ENCODE assay signal across 14 cellular contexts in the genomic region with DNA sequence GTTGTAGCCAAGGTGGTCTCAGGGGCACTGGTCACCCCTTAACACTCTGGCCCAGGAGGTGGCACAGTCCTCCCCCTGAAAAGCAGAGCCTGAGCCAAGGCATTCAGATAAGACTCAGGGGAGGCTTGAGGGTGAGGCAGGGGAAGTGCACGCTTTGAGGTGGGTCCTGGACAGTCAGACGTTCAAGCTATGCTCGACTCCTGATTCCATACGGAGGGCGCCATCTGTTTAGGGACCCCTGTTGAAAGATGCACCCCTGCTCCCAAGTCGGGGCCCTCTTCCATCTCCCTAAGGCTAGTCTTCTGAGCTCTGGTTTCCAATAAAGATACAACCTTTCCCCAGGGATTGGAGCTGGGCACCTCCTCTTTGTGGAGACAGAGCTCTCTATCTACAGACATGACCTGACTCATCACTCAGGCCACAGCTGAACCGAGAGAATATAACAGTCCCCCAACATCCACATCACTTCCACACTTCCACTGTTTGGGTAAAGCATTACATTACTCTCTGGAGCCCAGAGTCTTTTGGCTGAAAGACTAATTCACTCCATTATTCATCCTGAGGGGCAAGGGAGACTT. TPM values are rescaled to one million over a fixed set of nuclear protein-coding genes. Genes with fewer than 3 reads are reported as not detected.
DNase-seq lines count a peak whose midpoint lies in the region; ATAC-seq and TF ChIP-seq lines count a peak whose summit lies in the region.
"Had no signal": no experiment of that assay in that cellular context is flagged by ENCODE, and none has a peak within 500 bp of the region (broad histone marks: within the 10 kb centered on the region; RNA-seq: fewer than 3 reads in every experiment).

No MANE protein-coding gene starts in this region.

- DNase-seq in HT1080 (ENCODE audit: low read depth) (peak; percentile 23), caudate nucleus (lab: John Stamatoyannopoulos, UW) (no peak), lower lobe of right lung (no peak), tibial artery (no peak), GM20000 (ENCODE audit: low spot score) (no peak), NCI-H2196 (lab: John Stamatoyannopoulos, UW; ENCODE audit: unreplicated experiment) (no peak), MM.1S (no peak), NCI-H1930 (lab: John Stamatoyannopoulos, UW) (no peak)
- DNase-seq: effector memory CD8-positive, alpha-beta T cell; NCI-H1436 treated with DMSO at 0.1 percent for 48 hours; SK-N-SH; WERI-Rb-1 had no signal

- TF ChIP-seq CTCF in lower lobe of right lung (IDR thresholded peaks at IDR 0.05) = no peak
- TF ChIP-seq CTCF in tibial artery (IDR thresholded peaks at IDR 0.05) = no peak
- TF ChIP-seq CTCF in GM20000 (IDR thresholded peaks at IDR 0.05; ENCODE audit: extremely low read depth, missing control alignments) = no peak
- TF ChIP-seq CTCF in MM.1S (IDR thresholded peaks at IDR 0.05; ENCODE audit: low read length) = no peak

- H4K20me1 ChIP-seq in MM.1S (ENCODE audit: insufficient read depth, low read length) = no peaks in the 10 kb centered on the region

- peaks cover 39% of the 10 kb centered on the region for H3K4me1 ChIP-seq in lower lobe of right lung
- peaks cover 0 to 11% (median 6%) of the 10 kb centered on the region in 4 donors for H3K4me1 ChIP-seq in tibial artery
- H3K4me1 ChIP-seq in MM.1S (ENCODE audit: low read length) = peaks cover 5% of the 10 kb centered on the region; the same call in 1 of the 2 replicates

- H3K36me3 ChIP-seq in lower lobe of right lung = no peaks in the 10 kb centered on the region
- H3K36me3 ChIP-seq in tibial artery = no peaks in the 10 kb centered on the region
- no peaks in the 10 kb centered on the region for H3K36me3 ChIP-seq in MM.1S (replicated peaks; ENCODE audit: insufficient read depth, low read length)
- H3K36me3 ChIP-seq: WERI-Rb-1 had no signal

- H3F3A ChIP-seq in MM.1S (ENCODE audit: insufficient read depth, low read length) = no peaks in the 10 kb centered on the region

- no peak overlapping the region for H3K9ac ChIP-seq in MM.1S (ENCODE audit: low read length)
- H3K9ac ChIP-seq: SK-N-SH had no signal

- H3K9me2 ChIP-seq in MM.1S (replicated peaks; ENCODE audit: insufficient read depth, low read length) = no peaks in the 10 kb centered on the region
- H3K9me2 ChIP-seq: SK-N-SH had no signal

- H3K27ac ChIP-seq in caudate nucleus (ENCODE audit: low read depth, low read length) (peak overlapping the region; percentile 85), lower lobe of right lung (peak overlapping the region; percentile 55), tibial artery (peak overlapping the region; percentile 16 to 30), MM.1S (ENCODE audit: low read length) (no peak overlapping the region)
- H3K27ac ChIP-seq: WERI-Rb-1 had no signal

- ATAC-seq in lower lobe of right lung = peak in 1 of 2 donors; percentile 13
- ATAC-seq: effector memory CD8-positive, alpha-beta T cell had no signal

- H2AFZ ChIP-seq in MM.1S (ENCODE audit: low read length) = no peak overlapping the region

- H3K27me3 ChIP-seq in lower lobe of right lung (ENCODE audit: low read depth) = no peaks in the 10 kb centered on the region
- H3K27me3 ChIP-seq in tibial artery = peaks cover 0 to 23% of the 10 kb centered on the region in 2 donors
- no peaks in the 10 kb centered on the region for H3K27me3 ChIP-seq in MM.1S (replicated peaks; ENCODE audit: insufficient read depth, low read length)

- H3K9me3 ChIP-seq in lower lobe of right lung = no peaks in the 10 kb centered on the region
- no peaks in the 10 kb centered on the region for H3K9me3 ChIP-seq in tibial artery
- H3K9me3 ChIP-seq in MM.1S (replicated peaks; ENCODE audit: insufficient read depth, low read length) = no peaks in the 10 kb centered on the region
- H3K9me3 ChIP-seq: SK-N-SH had no signal

- H3K79me2 ChIP-seq in MM.1S (ENCODE audit: low read length) = no peaks in the 10 kb centered on the region

- H3K4me2 ChIP-seq in MM.1S (ENCODE audit: low read depth, low read length) = no peak overlapping the region
- H3K4me2 ChIP-seq: SK-N-SH had no signal

- H3K4me3 ChIP-seq in lower lobe of right lung (no peak overlapping the region), tibial artery (no peak overlapping the region), MM.1S (ENCODE audit: low read length) (no peak overlapping the region)

- intact Hi-C loops in lower lobe of right lung (cut with DNase I) (loop anchor here (10.0 kb wide), 1 partner anchor 165 kb away; no protein-coding TSS in a partner anchor), tibial artery (cut with DNase I; ENCODE audit: low total_unique reads) (no loop called here)

RNA-seq across cellular contexts. Expression of a gene that starts 13.1 kb away (rescaled TPM):
- 3.3 and 5.7 TPM in 2 replicates for total RNA-seq in HT1080 (2014; rRNA removed; shearing (Covaris generic))
- 0.37 and 0.43 TPM in 2 replicates for polyA plus RNA-seq in HT1080 (2015; cell fraction: cytosol; rRNA removed)
- 3.2 and 4.4 TPM in 2 replicates for polyA plus RNA-seq in HT1080 (2015; cell fraction: nucleus; rRNA removed)
- total RNA-seq in lower lobe of right lung = 22.2 TPM
- total RNA-seq: pulmonary artery endothelial cell had no signal
- polyA plus RNA-seq: SK-N-SH had no signal

RNA-seq across cellular contexts. Expression of a gene that starts 23.9 kb away (rescaled TPM):
- not detected in 2 replicates for total RNA-seq in HT1080 (2014; rRNA removed; shearing (Covaris generic))
- not detected in 2 replicates for polyA plus RNA-seq in HT1080 (2015; cell fraction: cytosol; rRNA removed)
- polyA plus RNA-seq in HT1080 (2015; cell fraction: nucleus; rRNA removed) = not detected in 2 replicates
- not detected for total RNA-seq in lower lobe of right lung
- total RNA-seq: mesothelial cell of epicardium, pulmonary artery endothelial cell had no signal

RNA-seq across cellular contexts. Expression of a gene that starts 29.9 kb away (rescaled TPM):
- not detected in 2 replicates for total RNA-seq in HT1080 (2014; rRNA removed; shearing (Covaris generic))
- not detected in 2 replicates for polyA plus RNA-seq in HT1080 (2015; cell fraction: cytosol; rRNA removed)
- polyA plus RNA-seq in HT1080 (2015; cell fraction: nucleus; rRNA removed) = not detected in 2 replicates
- 225 TPM for total RNA-seq in lower lobe of right lung
- total RNA-seq: pulmonary artery endothelial cell had no signal
- polyA plus RNA-seq: SK-N-SH had no signal

Comparison
In these comparisons a context has a peak if more than half of its experiments do, and no peak if none do; other contexts are left out.
1. RNA of a gene that starts 29.9 kb away (total RNA-seq): 225 TPM in lower lobe of right lung (single experiment); not detected in HT1080; every median in the first group is over 100 times any median in the second.